Comparison of ENCODE assay signal across 14 cellular contexts in genomic region chr3:157318639-157319288, GRCh38.
"Had no signal": no experiment of that assay in that cellular context is flagged by ENCODE, and none has a peak within 500 bp of the region (broad histone marks: within the 10 kb centered on the region; RNA-seq: fewer than 3 reads in every experiment).

No MANE protein-coding gene starts in this region.

- H3K9me3 ChIP-seq: heart left ventricle, left ventricle myocardium inferior, lower lobe of right lung, right atrium auricular region had no signal

- H3K27ac ChIP-seq: heart left ventricle, left ventricle myocardium inferior, lower lobe of right lung, right atrium auricular region had no signal

- H3K4me3 ChIP-seq: heart left ventricle, left ventricle myocardium inferior, lower lobe of right lung, right atrium auricular region had no signal

- H3K36me3 Mint-ChIP-seq: memory B cell, naive B cell had no signal

- H3K27me3 Mint-ChIP-seq: memory B cell had no signal

- H3K4me1 Mint-ChIP-seq: memory B cell, naive B cell had no signal

- H3K4me3 Mint-ChIP-seq: memory B cell, naive B cell, nephron progenitor cell had no signal

- DNase-seq: effector memory CD4-positive, alpha-beta T cell; heart left ventricle; hypothalamus; left ventricle myocardium inferior; lower lobe of right lung; naive B cell; nephron progenitor cell; small intestine; stimulated activated CD4-positive, alpha-beta T cell treated with anti-CD3 and anti-CD28 coated beads, Interleukin-2, amount 100 ng/mL, for 48 hours; stimulated activated naive CD4-positive, alpha-beta T cell treated with Interleukin-2 at 50 U/mL for 16 hours; trophoblast cell had no signal

- H3K36me3 ChIP-seq: heart left ventricle, left ventricle myocardium inferior, lower lobe of right lung, right atrium auricular region had no signal

- H3K9me3 Mint-ChIP-seq: memory B cell, naive B cell, nephron progenitor cell had no signal

- H3K27ac Mint-ChIP-seq: memory B cell, naive B cell, nephron progenitor cell had no signal

- ATAC-seq: esophagus mucosa, lower lobe of right lung had no signal

- H3K27me3 ChIP-seq: heart left ventricle, right atrium auricular region had no signal

- H3K4me1 ChIP-seq: heart left ventricle, left ventricle myocardium inferior, lower lobe of right lung, right atrium auricular region had no signal
